2 cellular contexts compared by ENCODE assay signal in the genomic region with DNA sequence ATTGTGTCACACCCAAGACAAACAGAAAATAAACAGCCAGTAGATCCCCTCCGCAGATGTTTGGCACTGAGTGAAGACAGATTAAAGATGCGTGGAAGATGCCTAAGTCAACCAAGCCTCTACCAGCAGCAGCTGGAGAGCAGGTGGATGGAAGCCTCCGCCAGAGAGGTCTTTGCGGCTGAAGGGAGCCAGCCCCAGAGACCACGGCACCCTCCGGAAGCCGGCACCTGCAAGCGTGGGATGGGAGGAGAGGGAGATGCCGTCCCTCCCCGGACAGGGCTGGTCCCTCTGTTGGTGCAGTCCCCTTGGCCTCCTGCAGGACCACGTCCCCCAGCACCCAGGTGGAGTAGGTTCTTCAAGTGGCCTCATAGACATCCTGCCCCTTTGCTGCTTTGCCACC.
TF ChIP-seq lines count a peak whose summit lies in the region.

No MANE protein-coding gene starts in this region.

TF ChIP-seq in HEK293, 187 proteins besides CTCF, POLR2A, EP300 and RAD21:
- TF ChIP-seq ZNF660 (tag by site-specific recombination; IDR thresholded peaks at IDR 0.05) (no peak), ZNF558 (tag by site-specific recombination; IDR thresholded peaks at IDR 0.05) (no peak), ZNF785 (tag by site-specific recombination; IDR thresholded peaks at IDR 0.05) (no peak), ZNF791 (tag by site-specific recombination; IDR thresholded peaks at IDR 0.05) (no peak), ZSCAN16 (tag by site-specific recombination; IDR thresholded peaks at IDR 0.05) (no peak), ZEB2 (tag by site-specific recombination; IDR thresholded peaks at IDR 0.05) (0 out of 2 replicates have a peak, but pooled peaks have one; percentile 22)
- TF ChIP-seq, protein P1, sequence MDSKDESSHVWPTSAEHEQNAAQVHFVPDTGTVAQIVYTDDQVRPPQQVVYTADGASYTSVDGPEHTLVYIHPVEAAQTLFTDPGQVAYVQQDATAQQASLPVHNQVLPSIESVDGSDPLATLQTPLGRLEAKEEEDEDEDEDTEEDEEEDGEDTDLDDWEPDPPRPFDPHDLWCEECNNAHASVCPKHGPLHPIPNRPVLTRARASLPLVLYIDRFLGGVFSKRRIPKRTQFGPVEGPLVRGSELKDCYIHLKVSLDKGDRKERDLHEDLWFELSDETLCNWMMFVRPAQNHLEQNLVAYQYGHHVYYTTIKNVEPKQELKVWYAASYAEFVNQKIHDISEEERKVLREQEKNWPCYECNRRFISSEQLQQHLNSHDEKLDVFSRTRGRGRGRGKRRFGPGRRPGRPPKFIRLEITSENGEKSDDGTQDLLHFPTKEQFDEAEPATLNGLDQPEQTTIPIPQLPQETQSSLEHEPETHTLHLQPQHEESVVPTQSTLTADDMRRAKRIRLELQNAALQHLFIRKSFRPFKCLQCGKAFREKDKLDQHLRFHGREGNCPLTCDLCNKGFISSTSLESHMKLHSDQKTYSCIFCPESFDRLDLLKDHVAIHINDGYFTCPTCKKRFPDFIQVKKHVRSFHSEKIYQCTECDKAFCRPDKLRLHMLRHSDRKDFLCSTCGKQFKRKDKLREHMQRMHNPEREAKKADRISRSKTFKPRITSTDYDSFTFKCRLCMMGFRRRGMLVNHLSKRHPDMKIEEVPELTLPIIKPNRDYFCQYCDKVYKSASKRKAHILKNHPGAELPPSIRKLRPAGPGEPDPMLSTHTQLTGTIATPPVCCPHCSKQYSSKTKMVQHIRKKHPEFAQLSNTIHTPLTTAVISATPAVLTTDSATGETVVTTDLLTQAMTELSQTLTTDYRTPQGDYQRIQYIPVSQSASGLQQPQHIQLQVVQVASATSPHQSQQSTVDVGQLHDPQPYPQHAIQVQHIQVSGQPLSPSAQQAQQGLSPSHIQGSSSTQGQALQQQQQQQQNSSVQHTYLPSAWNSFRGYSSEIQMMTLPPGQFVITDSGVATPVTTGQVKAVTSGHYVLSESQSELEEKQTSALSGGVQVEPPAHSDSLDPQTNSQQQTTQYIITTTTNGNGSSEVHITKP (tag by site-specific recombination; IDR thresholded peaks at IDR 0.05) = 0 out of 2 replicates have a peak, but pooled peaks have one; percentile 6

TF ChIP-seq in H1, 55 proteins besides CTCF, POLR2A, EP300 and RAD21:
- TF ChIP-seq USF2 (IDR thresholded peaks at IDR 0.05; ENCODE audit: low read length) (no peak), KDM5A (IDR thresholded peaks at IDR 0.05; ENCODE audit: low read length) (no peak), EZH2 (IDR thresholded peaks at IDR 0.05; ENCODE audit: low read depth, low read length, severe bottlenecking) (no peak), SRF (IDR thresholded peaks at IDR 0.05; ENCODE audit: low read depth, low read length) (no peak), SP2 (IDR thresholded peaks at IDR 0.05; ENCODE audit: low read length) (no peak), MAFK (IDR thresholded peaks at IDR 0.05; ENCODE audit: low read depth, low read length) (no peak), JUND (IDR thresholded peaks at IDR 0.05; ENCODE audit: low read length) (no peak), KDM1A (IDR thresholded peaks at IDR 0.05; ENCODE audit: borderline replicate concordance, low read length) (no peak), ZNF274 (IDR thresholded peaks at IDR 0.05; ENCODE audit: borderline replicate concordance, extremely low read depth, low read length) (no peak)
